ENCODE assay signal across 18 cellular contexts in the genomic region with DNA sequence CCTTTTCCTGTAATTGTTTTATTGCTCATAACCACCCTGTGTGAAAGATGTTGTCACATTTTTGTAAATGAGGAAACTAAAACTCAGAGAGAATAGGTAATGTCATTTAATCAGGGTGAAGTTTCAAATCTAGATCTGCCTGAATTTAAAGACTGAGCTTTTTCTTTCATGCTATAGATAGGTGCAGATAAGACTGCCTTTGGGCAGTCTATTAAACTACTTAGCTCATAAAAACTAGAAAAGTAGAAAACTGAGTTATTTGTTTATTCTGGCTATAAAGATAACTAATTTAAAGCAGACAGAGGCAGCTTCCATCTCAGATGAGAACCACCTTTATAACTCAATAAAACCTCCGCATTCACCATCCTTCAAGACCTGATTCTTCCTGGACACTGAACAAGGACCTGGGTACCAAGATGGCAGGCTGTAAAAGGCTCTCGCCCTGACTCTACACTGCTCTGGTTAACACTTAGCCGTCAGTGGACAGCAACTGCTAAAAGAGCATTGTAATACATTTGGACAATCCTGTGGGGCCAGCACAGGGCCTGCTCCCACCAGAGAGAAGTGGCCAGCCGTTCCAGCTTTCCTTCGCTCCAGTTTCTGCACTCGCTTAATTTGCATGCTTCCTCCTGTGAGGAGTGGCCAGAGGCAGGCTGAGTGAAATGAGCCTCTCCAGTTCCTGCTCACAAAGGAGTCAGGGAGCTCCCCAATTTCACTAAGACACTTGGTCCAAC.
DNase-seq lines count a peak whose midpoint lies in the region; ATAC-seq, FAIRE-seq and TF ChIP-seq lines count a peak whose summit lies in the region.
"Had no signal": no experiment of that assay in that cellular context is flagged by ENCODE, and none has a peak within 500 bp of the region (broad histone marks: within the 10 kb centered on the region; RNA-seq: fewer than 3 reads in every experiment).

No MANE protein-coding gene starts in this region.

- no peak for TF ChIP-seq EP300 in A549 (IDR thresholded peaks at IDR 0.05)

- no peak overlapping the region for H2AK5ac ChIP-seq in mesenchymal stem cell (ENCODE audit: low read length, severe bottlenecking)

- WGBS in A549 (ENCODE audit: missing lambda C conversion rate) = 98% methylated on average over 6 of the region's 6 CpGs
- WGBS in mesenchymal stem cell = 93% methylated on average over 6 of the region's 6 CpGs

- TF ChIP-seq CTCF in A549 (IDR thresholded peaks at IDR 0.05) (no peak), foreskin keratinocyte (conservative IDR thresholded peaks at IDR 0.05) (no peak), chondrocyte (IDR thresholded peaks at IDR 0.05) (no peak)

- H3K27ac Mint-ChIP-seq in activated naive CD8-positive, alpha-beta T cell treated with anti-CD3 and anti-CD28 coated beads, Interleukin-2, amount 50 U/mL, for 24 hours = no peak overlapping the region
- H3K27ac Mint-ChIP-seq in chondrocyte (ENCODE audit: unreplicated experiment) = no peak overlapping the region
- H3K27ac Mint-ChIP-seq: memory B cell, T-cell had no signal

- H3K27me3 ChIP-seq in mesenchymal stem cell (ENCODE audit: control insufficient read depth in 1 of 2, insufficient read depth in 1 of 2, low read length in 2 of 2) = no peaks in the 10 kb centered on the region
- no peaks in the 10 kb centered on the region for H3K27me3 ChIP-seq in foreskin keratinocyte
- H3K27me3 ChIP-seq: ascending aorta, hepatocyte had no signal

- no peak overlapping the region for H3K14ac ChIP-seq in mesenchymal stem cell (ENCODE audit: low read length in 2 of 2)

- H3K4me1 ChIP-seq in A549 (peaks cover 9% of the 10 kb centered on the region; the same call in 1 of the 3 replicates), mesenchymal stem cell (ENCODE audit: control insufficient read depth, insufficient read depth, low read depth, low read length) (peaks cover 4% of the 10 kb centered on the region), foreskin keratinocyte (no peaks in the 10 kb centered on the region)

- TF ChIP-seq POLR2A in A549 (IDR thresholded peaks at IDR 0.05; ENCODE audit: low read length) = no peak

- no peak overlapping the region for H2BK5ac ChIP-seq in mesenchymal stem cell (ENCODE audit: low read depth, low read length, poor library complexity, severe bottlenecking)

- no peak overlapping the region for H2BK120ac ChIP-seq in mesenchymal stem cell (ENCODE audit: low read depth, low read length)

- FAIRE-seq in A549 (lab: Jason Lieb, UNC) = no peak
- FAIRE-seq: keratinocyte had no signal

- peak; percentile 30 to 47; a peak in 3 of 6 replicates for ATAC-seq in A549
- ATAC-seq in GM21381 (IDR thresholded peaks at IDR 0.05; ENCODE audit: unreplicated experiment) = peak; percentile 10
- ATAC-seq in HG03175 (IDR thresholded peaks at IDR 0.05; ENCODE audit: unreplicated experiment) = peak; percentile 12
- no peak for ATAC-seq in activated naive CD8-positive, alpha-beta T cell treated with anti-CD3 and anti-CD28 coated beads, Interleukin-2, amount 50 U/mL, for 24 hours
- ATAC-seq in foreskin keratinocyte = no peak
- ATAC-seq: T-cell had no signal

- H2AFZ ChIP-seq in mesenchymal stem cell (ENCODE audit: low read depth, low read length) = no peak overlapping the region
- H2AFZ ChIP-seq: hepatocyte had no signal

- no peak overlapping the region for H3K4me2 ChIP-seq in A549
- H3K4me2 ChIP-seq in mesenchymal stem cell (ENCODE audit: low read length, poor library complexity, severe bottlenecking) = no peak overlapping the region
- H3K4me2 ChIP-seq: hepatocyte had no signal

- no peak overlapping the region for H3K18ac ChIP-seq in mesenchymal stem cell (ENCODE audit: low read depth in 1 of 2, low read length in 2 of 2)

- DNase-seq in A549 (ENCODE audit: low read depth in 1 of 2, low spot score in 1 of 2) (no peak), mesenchymal stem cell (no peak), hypothalamus (lab: John Stamatoyannopoulos, UW) (no peak), foreskin keratinocyte (no peak), chondrocyte (ENCODE audit: low spot score) (no peak)
- no peak for DNase-seq in activated naive CD8-positive, alpha-beta T cell treated with anti-CD3 and anti-CD28 coated beads, Interleukin-2, amount 50 U/mL, for 24 hours
- DNase-seq: activated CD4-positive, alpha-beta T cell treated with anti-CD3 and anti-CD28 coated beads, Interleukin-2, amount 50 U/mL, for 4 hours; activated naive CD4-positive, alpha-beta T cell treated with Interleukin-2 at 50 U/mL for 16 hours; NCI-H187 treated with DMSO at 0.1 percent for 48 hours; NCI-H446; T-cell had no signal

- H3K23ac ChIP-seq in mesenchymal stem cell (ENCODE audit: low read length in 2 of 2) = no peak overlapping the region

- POLR2A ChIA-PET in A549 (lab: Yijun Ruan, JAX) = no interaction called here

- no peak for TF ChIP-seq RAD21 in A549 (conservative IDR thresholded peaks at IDR 0.05 in 1 of 2, IDR thresholded peaks at IDR 0.05 in 1 of 2)

- no peak overlapping the region for H4K8ac ChIP-seq in mesenchymal stem cell (ENCODE audit: low read length)

- H4K91ac ChIP-seq in mesenchymal stem cell (ENCODE audit: low read length) = no peak overlapping the region

- H3K4me3 ChIP-seq in A549 (no peak overlapping the region), mesenchymal stem cell (ENCODE audit: insufficient read depth in 1 of 2, low read depth in 1 of 2, low read length in 2 of 2) (no peak overlapping the region)
- H3K4me3 ChIP-seq: ascending aorta, hepatocyte had no signal

- CTCF ChIA-PET in A549 (lab: Yijun Ruan, JAX) = interaction anchor here (0.8 kb wide), 1 partner anchor 14 kb away, joined by 3 read pairs; no protein-coding TSS in a partner anchor

- H3K4me3 Mint-ChIP-seq in activated naive CD8-positive, alpha-beta T cell treated with anti-CD3 and anti-CD28 coated beads, Interleukin-2, amount 50 U/mL, for 24 hours = no peak overlapping the region
- H3K4me3 Mint-ChIP-seq in chondrocyte (ENCODE audit: unreplicated experiment) = no peak overlapping the region
- H3K4me3 Mint-ChIP-seq: memory B cell, T-cell had no signal

- no peaks in the 10 kb centered on the region for H3K36me3 Mint-ChIP-seq in activated naive CD8-positive, alpha-beta T cell treated with anti-CD3 and anti-CD28 coated beads, Interleukin-2, amount 50 U/mL, for 24 hours (ENCODE audit: low read depth)
- no peaks in the 10 kb centered on the region for H3K36me3 Mint-ChIP-seq in chondrocyte (ENCODE audit: low read depth)
- H3K36me3 Mint-ChIP-seq: memory B cell, T-cell had no signal

- H3K27me3 Mint-ChIP-seq in activated naive CD8-positive, alpha-beta T cell treated with anti-CD3 and anti-CD28 coated beads, Interleukin-2, amount 50 U/mL, for 24 hours = no peaks in the 10 kb centered on the region
- H3K27me3 Mint-ChIP-seq in chondrocyte (ENCODE audit: low read depth) = no peaks in the 10 kb centered on the region
- H3K27me3 Mint-ChIP-seq: memory B cell, T-cell had no signal

- no peak overlapping the region for H3K9ac ChIP-seq in mesenchymal stem cell (ENCODE audit: low read length)

- H3K79me1 ChIP-seq in mesenchymal stem cell (replicated peaks; ENCODE audit: low read length, poor library complexity, severe bottlenecking) = no peaks in the 10 kb centered on the region

- H2BK12ac ChIP-seq in mesenchymal stem cell (ENCODE audit: low read length in 2 of 2) = no peak overlapping the region

- no peaks in the 10 kb centered on the region for H3K4me1 Mint-ChIP-seq in activated naive CD8-positive, alpha-beta T cell treated with anti-CD3 and anti-CD28 coated beads, Interleukin-2, amount 50 U/mL, for 24 hours
- peaks cover 11% of the 10 kb centered on the region for H3K4me1 Mint-ChIP-seq in chondrocyte (ENCODE audit: low read depth)
- H3K4me1 Mint-ChIP-seq: memory B cell, T-cell had no signal

- H3K27ac ChIP-seq in A549 = no peak overlapping the region
- H3K27ac ChIP-seq in mesenchymal stem cell (ENCODE audit: low read length, poor library complexity, severe bottlenecking) = peak overlapping the region; percentile 19
- H3K27ac ChIP-seq in foreskin keratinocyte = no peak overlapping the region
- H3K27ac ChIP-seq: ascending aorta, C4-2B, hepatocyte had no signal

- H3K9me3 ChIP-seq in A549 = no peaks in the 10 kb centered on the region
- peaks cover 13% of the 10 kb centered on the region for H3K9me3 ChIP-seq in mesenchymal stem cell (ENCODE audit: control insufficient read depth, low read length)

- no peaks in the 10 kb centered on the region for H3K36me3 ChIP-seq in mesenchymal stem cell (ENCODE audit: control insufficient read depth in 1 of 2, insufficient read depth in 2 of 2, low read depth in 1 of 2, low read length in 2 of 2)
- H3K36me3 ChIP-seq: ascending aorta had no signal

- H2BK15ac ChIP-seq in mesenchymal stem cell (ENCODE audit: low read depth, poor library complexity, severe bottlenecking) = no peak overlapping the region

- H3K4ac ChIP-seq in mesenchymal stem cell (ENCODE audit: low read depth in 1 of 2, low read length in 2 of 2) = no peak overlapping the region

- no peaks in the 10 kb centered on the region for H3K9me3 Mint-ChIP-seq in activated naive CD8-positive, alpha-beta T cell treated with anti-CD3 and anti-CD28 coated beads, Interleukin-2, amount 50 U/mL, for 24 hours
- H3K9me3 Mint-ChIP-seq in chondrocyte (ENCODE audit: low read depth) = peaks cover 5% of the 10 kb centered on the region
- H3K9me3 Mint-ChIP-seq: memory B cell had no signal

TF ChIP-seq in A549, 52 proteins besides CTCF, POLR2A, EP300 and RAD21 (continues in another document):
- TF ChIP-seq PHF8 (IDR thresholded peaks at IDR 0.05; ENCODE audit: borderline replicate concordance, low read depth) (no peak), CEBPB (IDR thresholded peaks at IDR 0.05) (no peak), BHLHE40 (IDR thresholded peaks at IDR 0.05; ENCODE audit: low read depth, low read length) (no peak), CHD2 (IDR thresholded peaks at IDR 0.05; ENCODE audit: low read length, partially characterized antibody) (no peak)
- TF ChIP-seq, protein P1, sequence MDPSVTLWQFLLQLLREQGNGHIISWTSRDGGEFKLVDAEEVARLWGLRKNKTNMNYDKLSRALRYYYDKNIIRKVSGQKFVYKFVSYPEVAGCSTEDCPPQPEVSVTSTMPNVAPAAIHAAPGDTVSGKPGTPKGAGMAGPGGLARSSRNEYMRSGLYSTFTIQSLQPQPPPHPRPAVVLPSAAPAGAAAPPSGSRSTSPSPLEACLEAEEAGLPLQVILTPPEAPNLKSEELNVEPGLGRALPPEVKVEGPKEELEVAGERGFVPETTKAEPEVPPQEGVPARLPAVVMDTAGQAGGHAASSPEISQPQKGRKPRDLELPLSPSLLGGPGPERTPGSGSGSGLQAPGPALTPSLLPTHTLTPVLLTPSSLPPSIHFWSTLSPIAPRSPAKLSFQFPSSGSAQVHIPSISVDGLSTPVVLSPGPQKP (IDR thresholded peaks at IDR 0.05; ENCODE audit: low read depth, low read length) = no peak
- TF ChIP-seq, protein P2, sequence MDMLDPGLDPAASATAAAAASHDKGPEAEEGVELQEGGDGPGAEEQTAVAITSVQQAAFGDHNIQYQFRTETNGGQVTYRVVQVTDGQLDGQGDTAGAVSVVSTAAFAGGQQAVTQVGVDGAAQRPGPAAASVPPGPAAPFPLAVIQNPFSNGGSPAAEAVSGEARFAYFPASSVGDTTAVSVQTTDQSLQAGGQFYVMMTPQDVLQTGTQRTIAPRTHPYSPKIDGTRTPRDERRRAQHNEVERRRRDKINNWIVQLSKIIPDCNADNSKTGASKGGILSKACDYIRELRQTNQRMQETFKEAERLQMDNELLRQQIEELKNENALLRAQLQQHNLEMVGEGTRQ (IDR thresholded peaks at IDR 0.05) = no peak

Comparison
In these comparisons a context has a peak if more than half of its experiments do, and no peak if none do; other contexts are left out.
1. ATAC-seq: peak in A549 (2 of 2), GM21381 (single experiment) and HG03175 (single experiment); none in activated naive CD8-positive, alpha-beta T cell treated with anti-CD3 and anti-CD28 coated beads, Interleukin-2, amount 50 U/mL, for 24 hours (single experiment) and foreskin keratinocyte (single experiment).